ENCODE assay signal across 8 cellular contexts in the genomic region with DNA sequence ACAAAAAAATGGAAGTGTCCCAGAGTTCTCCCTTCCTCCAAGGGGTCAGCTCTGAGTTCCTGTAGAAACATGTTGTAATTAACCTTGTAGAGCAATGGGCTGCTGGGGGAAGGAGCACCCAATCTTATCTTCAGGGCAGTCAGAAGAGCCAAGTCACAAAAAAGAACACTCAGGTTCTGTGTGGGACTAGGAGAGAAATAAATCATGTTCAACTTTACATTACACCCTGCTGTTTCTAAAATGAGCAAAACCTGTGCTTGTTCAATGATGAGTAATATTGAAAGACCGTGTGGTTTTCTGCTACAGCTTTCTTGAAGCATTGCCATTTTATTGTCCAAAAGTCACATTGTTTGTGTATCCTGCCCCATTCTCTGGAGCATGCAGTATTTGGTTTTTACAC. TPM values are rescaled to one million over a fixed set of nuclear protein-coding genes. Genes with fewer than 3 reads are reported as not detected.
A peak's percentile ranks its signal among the peaks of the same experiment; 100 is the strongest.
DNase-seq lines count a peak whose midpoint lies in the region; ATAC-seq lines count a peak whose summit lies in the region.
"Not testable (repeated sequence)": the region's sequence is repeated elsewhere in the genome, so short reads cannot be mapped to it uniquely, and the experiment has no call there.
"Had no signal": no experiment of that assay in that cellular context is flagged by ENCODE, and none has a peak within 500 bp of the region (broad histone marks: within the 10 kb centered on the region; RNA-seq: fewer than 3 reads in every experiment).

No MANE protein-coding gene starts in this region.

- not testable (repeated sequence) for H3K4me3 Mint-ChIP-seq in activated T-cell treated with anti-CD3 and anti-CD28 coated beads, Interleukin-2, amount 50 U/mL, for 4 hours

- WGBS in right cardiac atrium: no CpG with 5 or more reads among the region's 1 CpG

- not testable (repeated sequence) for H3K27ac ChIP-seq in right cardiac atrium (ENCODE audit: low read length)

- not testable (repeated sequence) for H3K9me3 Mint-ChIP-seq in activated T-cell treated with anti-CD3 and anti-CD28 coated beads, Interleukin-2, amount 50 U/mL, for 4 hours

- not testable (repeated sequence) for DNase-seq in activated T-cell treated with anti-CD3 and anti-CD28 coated beads, Interleukin-2, amount 50 U/mL, for 4 hours; right cardiac atrium

- H3K36me3 Mint-ChIP-seq in activated T-cell treated with anti-CD3 and anti-CD28 coated beads, Interleukin-2, amount 50 U/mL, for 4 hours (ENCODE audit: insufficient read depth): not testable (repeated sequence)

- intact Hi-C loops in right cardiac atrium (cut with DNase I): not testable (repeated sequence)

- ATAC-seq in GM18861 (IDR thresholded peaks at IDR 0.05; ENCODE audit: unreplicated experiment) (peak; percentile 78), GM19468 (IDR thresholded peaks at IDR 0.05; ENCODE audit: extremely low read depth, unreplicated experiment) (peak; percentile 45), HG02623 (IDR thresholded peaks at IDR 0.05; ENCODE audit: unreplicated experiment) (peak; percentile 70), HG03097 (IDR thresholded peaks at IDR 0.05; ENCODE audit: low FRiP score, unreplicated experiment) (peak; percentile 79), HG03575 (IDR thresholded peaks at IDR 0.05; ENCODE audit: extremely low read depth, insufficient number of reproducible peaks, low FRiP score, unreplicated experiment) (peak; percentile 66), right cardiac atrium (peak; percentile 51 to 66)
- peak; percentile 84 to 85 for ATAC-seq in activated T-cell treated with anti-CD3 and anti-CD28 coated beads, Interleukin-2, amount 50 U/mL, for 4 hours

- not testable (repeated sequence) for H3K4me3 ChIP-seq in right cardiac atrium (ENCODE audit: low read length)

- not testable (repeated sequence) for H3K9me3 ChIP-seq in right cardiac atrium (ENCODE audit: control insufficient read depth, low read length)

- H3K4me1 Mint-ChIP-seq in activated T-cell treated with anti-CD3 and anti-CD28 coated beads, Interleukin-2, amount 50 U/mL, for 4 hours (ENCODE audit: low read depth): peaks cover 14% of the 10 kb centered on the region

- H3K4me1 ChIP-seq in right cardiac atrium (ENCODE audit: control insufficient read depth, insufficient read depth, low read length): not testable (repeated sequence)

- H3K27me3 ChIP-seq in right cardiac atrium (ENCODE audit: control insufficient read depth, insufficient read depth): not testable (repeated sequence)

- H3K27me3 Mint-ChIP-seq in activated T-cell treated with anti-CD3 and anti-CD28 coated beads, Interleukin-2, amount 50 U/mL, for 4 hours (ENCODE audit: low read depth): not testable (repeated sequence)

RNA-seq across cellular contexts. Expression of gene CCDC146, which starts 34.6 kb away (rescaled TPM):
- total RNA-seq in activated T-cell treated with anti-CD3 and anti-CD28 coated beads, Interleukin-2, amount 50 U/mL, for 4 hours: under 1 TPM; 0.24 to 0.96 (median 0.42) TPM
- total RNA-seq in right cardiac atrium: 10 to 100 TPM in 2 of 4 donors, 1 to 10 TPM in 2; 7.5 to 11.4 (median 10.2) TPM
- polyA plus RNA-seq in right cardiac atrium: 6.0 TPM

RNA-seq across cellular contexts. Expression of gene FGL2, which starts 42.6 kb away (rescaled TPM):
- under 1 TPM in 2 of 3 donors, not detected in 1; 0.11 to 0.37 TPM for total RNA-seq in activated T-cell treated with anti-CD3 and anti-CD28 coated beads, Interleukin-2, amount 50 U/mL, for 4 hours
- 10 to 100 TPM; 28.0 to 31.2 (median 29.8) TPM for total RNA-seq in right cardiac atrium
- polyA plus RNA-seq in right cardiac atrium: 8.3 TPM
- polyA plus RNA-seq: BJ had no signal

Comparison
In these comparisons a context has a peak if more than half of its experiments do, and no peak if none do; other contexts are left out.
1. RNA of gene CCDC146, which starts 34.6 kb away (total RNA-seq): 7.5 to 11.4 TPM in right cardiac atrium; 0.24 to 0.96 TPM in activated T-cell treated with anti-CD3 and anti-CD28 coated beads, Interleukin-2, amount 50 U/mL, for 4 hours; every median in the first group is over 4 times any median in the second.
2. RNA of gene FGL2, which starts 42.6 kb away (total RNA-seq): 28.0 to 31.2 TPM in right cardiac atrium; 0.11 to 0.37 TPM in activated T-cell treated with anti-CD3 and anti-CD28 coated beads, Interleukin-2, amount 50 U/mL, for 4 hours; every median in the first group is over 10 times any median in the second.
3. Peak in every context shown above with its lines, with median percentiles within 50 percentile points of each other: ATAC-seq.